18 cellular contexts compared by ENCODE assay signal in the genomic region with DNA sequence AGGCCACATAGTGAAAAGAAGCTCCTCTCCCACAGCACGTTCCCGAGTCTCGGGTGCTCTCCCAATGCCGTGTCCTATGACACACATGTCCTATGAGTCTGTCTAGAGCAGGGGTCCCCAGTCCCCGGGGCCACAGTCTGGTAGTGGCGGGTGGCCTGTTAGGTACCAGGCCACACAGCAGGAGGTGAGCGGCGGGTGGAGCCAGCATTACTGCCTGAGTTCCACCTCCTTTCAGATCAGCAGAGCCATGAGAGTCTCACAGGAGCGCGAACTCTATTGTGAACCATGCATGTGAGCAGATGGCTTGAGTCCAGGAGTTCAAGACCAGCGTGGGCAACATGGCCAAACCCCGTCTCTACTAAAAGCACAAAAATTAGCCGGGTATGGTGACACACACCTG.
DNase-seq lines count a peak whose midpoint lies in the region; ATAC-seq and TF ChIP-seq lines count a peak whose summit lies in the region.
"Had no signal": no experiment of that assay in that cellular context is flagged by ENCODE, and none has a peak within 500 bp of the region (broad histone marks: within the 10 kb centered on the region; RNA-seq: fewer than 3 reads in every experiment).

No MANE protein-coding gene starts in this region.

- H3K27ac ChIP-seq in PC-3 (ENCODE audit: low read length) (peak overlapping the region; percentile 56), testis (no peak overlapping the region), stomach (no peak overlapping the region)
- H3K27ac ChIP-seq: BLaER1 treated with 17β-estradiol and CSF1 and Interleukin-3, amounts not matched to agents 10 nM and 100 nM; Peyer's patch; SJSA1 had no signal

- H3K4me3 ChIP-seq in PC-3 (ENCODE audit: low read length) (no peak overlapping the region), testis (no peak overlapping the region), stomach (no peak overlapping the region)
- H3K4me3 ChIP-seq: BLaER1 treated with 17β-estradiol and CSF1 and Interleukin-3, amounts not matched to agents 10 nM and 100 nM; MG63; Peyer's patch; SJSA1 had no signal

- no peaks in the 10 kb centered on the region for H4K20me1 ChIP-seq in PC-3 (ENCODE audit: low read length)
- H4K20me1 ChIP-seq: BLaER1 treated with 17β-estradiol and CSF1 and Interleukin-3, amounts not matched to agents 10 nM and 100 nM had no signal

- intact Hi-C loops in activated CD4-positive, alpha-beta memory T cell treated with anti-CD3 and anti-CD28 coated beads for 36 hours (cut with micrococcal nuclease): no loop called here
- intact Hi-C loops in PC-3 (cut with micrococcal nuclease): no loop called here
- intact Hi-C loops in testis (cut with DNase I; ENCODE audit: low total_unique reads): no loop called here
- intact Hi-C loops in stomach (cut with DNase I; ENCODE audit: low total_unique reads): no loop called here

- no peak for TF ChIP-seq POLR2A in testis (IDR thresholded peaks at IDR 0.05)
- no peak for TF ChIP-seq POLR2A in stomach (IDR thresholded peaks at IDR 0.05)

- peaks cover 17% of the 10 kb centered on the region for H3K4me1 Mint-ChIP-seq in activated CD4-positive, alpha-beta memory T cell treated with anti-CD3 and anti-CD28 coated beads, Interleukin-2, amount 10 ng/mL, durations not matched to agents 7 days and 5 days
- peaks cover 5% of the 10 kb centered on the region for H3K4me1 Mint-ChIP-seq in activated CD4-positive, alpha-beta memory T cell treated with anti-CD3 and anti-CD28 coated beads for 36 hours (ENCODE audit: low read depth)

- POLR2A ChIA-PET in activated CD4-positive, alpha-beta memory T cell treated with anti-CD3 and anti-CD28 coated beads, Interleukin-2, amount 10 ng/mL, durations not matched to agents 7 days and 5 days (lab: Charles Lee): no interaction called here
- POLR2A ChIA-PET in activated CD4-positive, alpha-beta memory T cell treated with anti-CD3 and anti-CD28 coated beads for 36 hours (lab: Charles Lee): no interaction called here
- POLR2A ChIA-PET in PC-3 (lab: Charles Lee; ENCODE audit: unreplicated experiment): no interaction called here

- H3K36me3 ChIP-seq in PC-3 (ENCODE audit: low read depth, low read length) (no peaks in the 10 kb centered on the region), testis (ENCODE audit: low read depth, missing control alignments) (no peaks in the 10 kb centered on the region), stomach (no peaks in the 10 kb centered on the region)
- H3K36me3 ChIP-seq: BLaER1 treated with 17β-estradiol and CSF1 and Interleukin-3, amounts not matched to agents 10 nM and 100 nM; MG63; Peyer's patch; SJSA1 had no signal

- TF ChIP-seq CTCF in PC-3 (conservative IDR thresholded peaks at IDR 0.05; ENCODE audit: low read depth, low read length) (no peak), testis (IDR thresholded peaks at IDR 0.05) (no peak), stomach (IDR thresholded peaks at IDR 0.05) (no peak)

- peaks cover 7% of the 10 kb centered on the region for H3K27me3 Mint-ChIP-seq in activated CD4-positive, alpha-beta memory T cell treated with anti-CD3 and anti-CD28 coated beads, Interleukin-2, amount 10 ng/mL, durations not matched to agents 7 days and 5 days
- no peaks in the 10 kb centered on the region for H3K27me3 Mint-ChIP-seq in activated CD4-positive, alpha-beta memory T cell treated with anti-CD3 and anti-CD28 coated beads for 36 hours

- CTCF ChIA-PET in activated CD4-positive, alpha-beta memory T cell treated with anti-CD3 and anti-CD28 coated beads, Interleukin-2, amount 10 ng/mL, durations not matched to agents 7 days and 5 days (lab: Charles Lee): no interaction called here
- CTCF ChIA-PET in activated CD4-positive, alpha-beta memory T cell treated with anti-CD3 and anti-CD28 coated beads for 36 hours (lab: Charles Lee): no interaction called here
- CTCF ChIA-PET in PC-3 (lab: Charles Lee): no interaction called here

- 0 out of 2 replicates have a peak overlapping the region, but pooled peaks have one; percentile 12 for H3K9ac ChIP-seq in PC-3 (ENCODE audit: low read length)
- H3K9ac ChIP-seq: BLaER1 treated with 17β-estradiol and CSF1 and Interleukin-3, amounts not matched to agents 10 nM and 100 nM had no signal

- H3K27ac Mint-ChIP-seq in activated CD4-positive, alpha-beta memory T cell treated with anti-CD3 and anti-CD28 coated beads, Interleukin-2, amount 10 ng/mL, durations not matched to agents 7 days and 5 days: no peak overlapping the region
- no peak overlapping the region for H3K27ac Mint-ChIP-seq in activated CD4-positive, alpha-beta memory T cell treated with anti-CD3 and anti-CD28 coated beads for 36 hours
- H3K27ac Mint-ChIP-seq: CD8-positive, alpha-beta T cell had no signal

- ATAC-seq in PC-3: no peak
- no peak for ATAC-seq in HG03442 (IDR thresholded peaks at IDR 0.05; ENCODE audit: unreplicated experiment)
- ATAC-seq: CD8-positive, alpha-beta T cell had no signal

- H3K4me2 ChIP-seq in PC-3 (ENCODE audit: low read length): no peak overlapping the region
- H3K4me2 ChIP-seq: BLaER1 treated with 17β-estradiol and CSF1 and Interleukin-3, amounts not matched to agents 10 nM and 100 nM had no signal

- no peaks in the 10 kb centered on the region for H3K9me3 Mint-ChIP-seq in activated CD4-positive, alpha-beta memory T cell treated with anti-CD3 and anti-CD28 coated beads, Interleukin-2, amount 10 ng/mL, durations not matched to agents 7 days and 5 days
- no peaks in the 10 kb centered on the region for H3K9me3 Mint-ChIP-seq in activated CD4-positive, alpha-beta memory T cell treated with anti-CD3 and anti-CD28 coated beads for 36 hours
- H3K9me3 Mint-ChIP-seq: CD8-positive, alpha-beta T cell had no signal

- H3K4me1 ChIP-seq in PC-3 (ENCODE audit: insufficient read depth, low read length) (peaks cover 27% of the 10 kb centered on the region), testis (no peaks in the 10 kb centered on the region), stomach (peaks cover 0 to 32% (median 13%) of the 10 kb centered on the region in 4 donors)

- no TSS peak for BruUV-seq in PC-3 (replicated peaks; lab: Mats Ljungman, UMichigan)

- no peaks in the 10 kb centered on the region for H3F3A ChIP-seq in PC-3 (ENCODE audit: low read length, unreplicated experiment)

- no peaks in the 10 kb centered on the region for H3K36me3 Mint-ChIP-seq in activated CD4-positive, alpha-beta memory T cell treated with anti-CD3 and anti-CD28 coated beads, Interleukin-2, amount 10 ng/mL, durations not matched to agents 7 days and 5 days (ENCODE audit: low read depth)
- no peaks in the 10 kb centered on the region for H3K36me3 Mint-ChIP-seq in activated CD4-positive, alpha-beta memory T cell treated with anti-CD3 and anti-CD28 coated beads for 36 hours
- H3K36me3 Mint-ChIP-seq: CD8-positive, alpha-beta T cell had no signal

- 90 to 91% methylated on average over 12 to 13 of the region's 13 CpGs for WGBS in testis, 2 donors
- 95 to 98% (median 95%) methylated on average over 13 of the region's 13 CpGs for WGBS in stomach, 5 donors

- no peaks in the 10 kb centered on the region for H3K9me2 ChIP-seq in PC-3 (replicated peaks; ENCODE audit: low read length)

- peak; percentile 11 for DNase-seq in activated CD4-positive, alpha-beta memory T cell treated with anti-CD3 and anti-CD28 coated beads, Interleukin-2, amount 10 ng/mL, durations not matched to agents 7 days and 5 days
- no peak for DNase-seq in activated CD4-positive, alpha-beta memory T cell treated with anti-CD3 and anti-CD28 coated beads for 36 hours
- DNase-seq in PC-3: no peak
- peak; percentile 31 for DNase-seq in ecto neural progenitor cell (ENCODE audit: low spot score)
- DNase-seq in testis: peak; percentile 1
- DNase-seq in stomach: no peak
- DNase-seq: CD8-positive, alpha-beta T cell; DMS79; Kasumi-1; MG63; NCI-H1048; NCI-H2081 treated with DMSO at 0.1 percent for 48 hours; NCI-H2227 treated with DMSO at 0.1 percent for 48 hours; NCI-H526; Peyer's patch had no signal

- H3K4me3 Mint-ChIP-seq in activated CD4-positive, alpha-beta memory T cell treated with anti-CD3 and anti-CD28 coated beads, Interleukin-2, amount 10 ng/mL, durations not matched to agents 7 days and 5 days: no peak overlapping the region
- H3K4me3 Mint-ChIP-seq in activated CD4-positive, alpha-beta memory T cell treated with anti-CD3 and anti-CD28 coated beads for 36 hours: no peak overlapping the region
- H3K4me3 Mint-ChIP-seq: CD8-positive, alpha-beta T cell had no signal

- TF ChIP-seq EP300 in stomach (IDR thresholded peaks at IDR 0.05): no peak

- no peak overlapping the region for H2AFZ ChIP-seq in PC-3 (ENCODE audit: low read length)

- no peaks in the 10 kb centered on the region for H3K27me3 ChIP-seq in PC-3 (ENCODE audit: low read length)
- H3K27me3 ChIP-seq in testis: no peaks in the 10 kb centered on the region
- H3K27me3 ChIP-seq in stomach: no peaks in the 10 kb centered on the region
- H3K27me3 ChIP-seq: BLaER1 treated with 17β-estradiol and CSF1 and Interleukin-3, amounts not matched to agents 10 nM and 100 nM; MG63; Peyer's patch; SJSA1 had no signal

- H3K9me3 ChIP-seq in PC-3 (ENCODE audit: low read length) (no peaks in the 10 kb centered on the region), testis (no peaks in the 10 kb centered on the region), stomach (no peaks in the 10 kb centered on the region)
- H3K9me3 ChIP-seq: BLaER1 treated with 17β-estradiol and CSF1 and Interleukin-3, amounts not matched to agents 10 nM and 100 nM; MG63; Peyer's patch; SJSA1 had no signal

- no peaks in the 10 kb centered on the region for H3K79me2 ChIP-seq in PC-3 (ENCODE audit: low read length)

Comparison
In these comparisons a context has a peak if more than half of its experiments do, and no peak if none do; other contexts are left out.
1. DNase-seq: peak in activated CD4-positive, alpha-beta memory T cell treated with anti-CD3 and anti-CD28 coated beads, Interleukin-2, amount 10 ng/mL, durations not matched to agents 7 days and 5 days (single experiment), ecto neural progenitor cell (single experiment) and testis (single experiment); none in activated CD4-positive, alpha-beta memory T cell treated with anti-CD3 and anti-CD28 coated beads for 36 hours (single experiment), PC-3 (single experiment) and stomach (single experiment).